Comparison of ENCODE assay signal across 22 cellular contexts in genomic region chrX:132858018-132858417, GRCh38.
DNase-seq lines count a peak whose midpoint lies in the region; ATAC-seq and TF ChIP-seq lines count a peak whose summit lies in the region.
"Had no signal": no experiment of that assay in that cellular context is flagged by ENCODE, and none has a peak within 500 bp of the region (broad histone marks: within the 10 kb centered on the region; RNA-seq: fewer than 3 reads in every experiment).

No MANE protein-coding gene starts in this region.

- H3K27ac ChIP-seq in A673 (ENCODE audit: low read depth, low read length, poor library complexity, severe bottlenecking) (no peak overlapping the region), DND-41 (ENCODE audit: low read length) (peak overlapping the region; percentile 61), adrenal gland (no peak overlapping the region)
- H3K27ac ChIP-seq: cardiac muscle cell, esophagus squamous epithelium had no signal

- no peaks in the 10 kb centered on the region for H4K20me1 ChIP-seq in DND-41 (ENCODE audit: insufficient read depth, low read length)

- peaks cover 8% of the 10 kb centered on the region for H3K36me3 Mint-ChIP-seq in activated T-helper 1 cell treated with anti-CD3 and anti-CD28 coated beads, Interleukin-12 subunit alpha, Interleukin-12 subunit beta, Interleukin-2, Interleukin-4 antibody, amounts not matched to agents 30 ng/mL and 10 ng/mL and 1 ng/mL, durations not matched to agents 14 hours and 24 hours and 36 hours (ENCODE audit: low read depth)
- H3K36me3 Mint-ChIP-seq: CD4-positive, CD25-positive, alpha-beta regulatory T cell had no signal

- DNase-seq in A673 (ENCODE audit: low spot score) = peak; percentile 54
- peak; percentile 5 for DNase-seq in DND-41
- no peak for DNase-seq in activated T-helper 1 cell treated with anti-CD3 and anti-CD28 coated beads, Interleukin-12 subunit alpha, Interleukin-12 subunit beta, Interleukin-2, Interleukin-4 antibody, amounts not matched to agents 30 ng/mL and 10 ng/mL and 1 ng/mL, durations not matched to agents 14 hours and 24 hours and 36 hours (ENCODE audit: low spot score)
- DNase-seq in fibroblast of mammary gland (ENCODE audit: low read depth) = peak; percentile 37
- no peak for DNase-seq in adrenal gland
- no peak for DNase-seq in RPMI8226
- no peak for DNase-seq in dedifferentiated amniotic fluid mesenchymal stem cell (ENCODE audit: extremely low spot score)
- DNase-seq: activated CD4-positive, CD25-positive, alpha-beta regulatory T cell; esophagus squamous epithelium; KBM-7; NCI-H1048; NCI-H2081; NCI-H446; NK-92 treated with Interleukin-12 subunit alpha and Interleukin-12 subunit beta, amount 100 ng/mL, for 24 hours; small intestine; T-helper 9 cell; trophoblast cell had no signal

- no peak for TF ChIP-seq POLR2A in adrenal gland (IDR thresholded peaks at IDR 0.05)

- POLR2A ChIA-PET in A673 (lab: Charles Lee; ENCODE audit: low non-redundant PET) = no interaction called here

- no peaks in the 10 kb centered on the region for H3K27me3 Mint-ChIP-seq in activated T-helper 1 cell treated with anti-CD3 and anti-CD28 coated beads, Interleukin-12 subunit alpha, Interleukin-12 subunit beta, Interleukin-2, Interleukin-4 antibody, amounts not matched to agents 30 ng/mL and 10 ng/mL and 1 ng/mL, durations not matched to agents 14 hours and 24 hours and 36 hours (ENCODE audit: insufficient read depth)
- H3K27me3 Mint-ChIP-seq: CD4-positive, CD25-positive, alpha-beta regulatory T cell; stimulated activated naive CD8-positive, alpha-beta T cell treated with anti-CD3 and anti-CD28 coated beads, Interleukin-15, Interleukin-2, amounts not matched to agents 100 ng/mL and 50 ng/mL, for 24 hours had no signal

- H3K79me2 ChIP-seq in DND-41 (ENCODE audit: insufficient read depth, low read length) = no peaks in the 10 kb centered on the region

- CTCF ChIA-PET in A673 (lab: Charles Lee) = no interaction called here

- H3K4me2 ChIP-seq in DND-41 (ENCODE audit: insufficient read depth, low read length) = peak overlapping the region; percentile 5; the same call in 1 of the 2 replicates

- TF ChIP-seq CTCF in A673 (conservative IDR thresholded peaks at IDR 0.05; ENCODE audit: low read depth, low read length) (no peak), DND-41 (IDR thresholded peaks at IDR 0.05; ENCODE audit: borderline replicate concordance, extremely low read depth, low read length, poor library complexity, severe bottlenecking) (no peak), fibroblast of mammary gland (conservative IDR thresholded peaks at IDR 0.05; ENCODE audit: control insufficient read depth, insufficient read depth, low read depth, low read length) (no peak), adrenal gland (IDR thresholded peaks at IDR 0.05) (no peak)

- no peak overlapping the region; the same call in 1 of the 2 replicates for H2AFZ ChIP-seq in DND-41 (ENCODE audit: low read depth, low read length)

- H3K4me3 Mint-ChIP-seq in activated T-helper 1 cell treated with anti-CD3 and anti-CD28 coated beads, Interleukin-12 subunit alpha, Interleukin-12 subunit beta, Interleukin-2, Interleukin-4 antibody, amounts not matched to agents 30 ng/mL and 10 ng/mL and 1 ng/mL, durations not matched to agents 14 hours and 24 hours and 36 hours = no peak overlapping the region
- H3K4me3 Mint-ChIP-seq: CD4-positive, CD25-positive, alpha-beta regulatory T cell; stimulated activated naive CD8-positive, alpha-beta T cell treated with anti-CD3 and anti-CD28 coated beads, Interleukin-15, Interleukin-2, amounts not matched to agents 100 ng/mL and 50 ng/mL, for 24 hours had no signal

- H3K4me3 ChIP-seq in A673 (ENCODE audit: low read depth, low read length, poor library complexity, severe bottlenecking) (no peak overlapping the region), DND-41 (ENCODE audit: low read depth in 1 of 2, low read length in 2 of 2) (no peak overlapping the region), fibroblast of mammary gland (ENCODE audit: control insufficient read depth, low read depth, low read length) (no peak overlapping the region), adrenal gland (no peak overlapping the region)
- H3K4me3 ChIP-seq: cardiac muscle cell, esophagus squamous epithelium had no signal

- peaks cover 13% of the 10 kb centered on the region for H3K9me3 Mint-ChIP-seq in activated T-helper 1 cell treated with anti-CD3 and anti-CD28 coated beads, Interleukin-12 subunit alpha, Interleukin-12 subunit beta, Interleukin-2, Interleukin-4 antibody, amounts not matched to agents 30 ng/mL and 10 ng/mL and 1 ng/mL, durations not matched to agents 14 hours and 24 hours and 36 hours
- H3K9me3 Mint-ChIP-seq: stimulated activated naive CD8-positive, alpha-beta T cell treated with anti-CD3 and anti-CD28 coated beads, Interleukin-15, Interleukin-2, amounts not matched to agents 100 ng/mL and 50 ng/mL, for 24 hours had no signal

- no peaks in the 10 kb centered on the region for H3K36me3 ChIP-seq in A673 (ENCODE audit: insufficient read depth, low read length, poor library complexity, severe bottlenecking)
- no peaks in the 10 kb centered on the region for H3K36me3 ChIP-seq in DND-41 (ENCODE audit: insufficient read depth, low read length)
- no peaks in the 10 kb centered on the region for H3K36me3 ChIP-seq in adrenal gland (replicated peaks in 1 of 2)
- H3K36me3 ChIP-seq: cardiac muscle cell, esophagus squamous epithelium had no signal

- H3K9me3 ChIP-seq in A673 (ENCODE audit: low read depth, low read length, poor library complexity, severe bottlenecking) (no peaks in the 10 kb centered on the region), DND-41 (ENCODE audit: insufficient read depth, low read length, severe bottlenecking) (no peaks in the 10 kb centered on the region), adrenal gland (replicated peaks in 1 of 3) (no peaks in the 10 kb centered on the region)
- H3K9me3 ChIP-seq: esophagus squamous epithelium had no signal

- intact Hi-C loops in A673 (cut with micrococcal nuclease; ENCODE audit: unreplicated experiment) = no loop called here
- intact Hi-C loops in activated T-helper 1 cell treated with anti-CD3 and anti-CD28 coated beads, Interleukin-12 subunit alpha, Interleukin-12 subunit beta, Interleukin-2, Interleukin-4 antibody, amounts not matched to agents 30 ng/mL and 10 ng/mL and 1 ng/mL, durations not matched to agents 14 hours and 24 hours and 36 hours (cut with micrococcal nuclease) = loop anchor here (5.0 kb wide), 2 partner anchors 101 to 121 kb away; no protein-coding TSS in a partner anchor
- intact Hi-C loops in adrenal gland (cut with DNase I) = no loop called here

- no TSS peak for BruUV-seq in A673 (replicated peaks; lab: Mats Ljungman, UMichigan)

- H3K27me3 ChIP-seq in A673 (replicated peaks; ENCODE audit: insufficient read depth, low read depth, low read length, poor library complexity) = no peaks in the 10 kb centered on the region
- H3K27me3 ChIP-seq in DND-41 (ENCODE audit: insufficient read depth, low read length, poor library complexity) = no peaks in the 10 kb centered on the region
- H3K27me3 ChIP-seq in adrenal gland = peaks cover 4% of the 10 kb centered on the region
- H3K27me3 ChIP-seq: cardiac muscle cell, esophagus squamous epithelium had no signal

- no peak overlapping the region for H3K9ac ChIP-seq in DND-41 (ENCODE audit: low read depth, low read length)

- no peaks in the 10 kb centered on the region for H3K4me1 ChIP-seq in A673 (ENCODE audit: insufficient read depth, low read length, poor library complexity, severe bottlenecking)
- H3K4me1 ChIP-seq in DND-41 (ENCODE audit: insufficient read depth, low read length) = peaks cover 23% of the 10 kb centered on the region
- no peaks in the 10 kb centered on the region for H3K4me1 ChIP-seq in adrenal gland (replicated peaks in 1 of 2)
- H3K4me1 ChIP-seq: esophagus squamous epithelium had no signal

- peak; percentile 91 for ATAC-seq in DND-41 (ENCODE audit: insufficient read depth, low read depth)
- ATAC-seq in HG02571 (IDR thresholded peaks at IDR 0.05; ENCODE audit: unreplicated experiment) = no peak
- ATAC-seq: SK-N-SH treated with all-trans-retinoic acid at 6 μM for 48 hours had no signal

- peak overlapping the region; percentile 13 for H3K27ac Mint-ChIP-seq in activated T-helper 1 cell treated with anti-CD3 and anti-CD28 coated beads, Interleukin-12 subunit alpha, Interleukin-12 subunit beta, Interleukin-2, Interleukin-4 antibody, amounts not matched to agents 30 ng/mL and 10 ng/mL and 1 ng/mL, durations not matched to agents 14 hours and 24 hours and 36 hours
- H3K27ac Mint-ChIP-seq: stimulated activated naive CD8-positive, alpha-beta T cell treated with anti-CD3 and anti-CD28 coated beads, Interleukin-15, Interleukin-2, amounts not matched to agents 100 ng/mL and 50 ng/mL, for 24 hours had no signal

- H3K4me1 Mint-ChIP-seq in activated T-helper 1 cell treated with anti-CD3 and anti-CD28 coated beads, Interleukin-12 subunit alpha, Interleukin-12 subunit beta, Interleukin-2, Interleukin-4 antibody, amounts not matched to agents 30 ng/mL and 10 ng/mL and 1 ng/mL, durations not matched to agents 14 hours and 24 hours and 36 hours (ENCODE audit: low read depth) = peaks cover 21% of the 10 kb centered on the region

Comparison
In these comparisons a context has a peak if more than half of its experiments do, and no peak if none do; other contexts are left out.
1. DNase-seq: peak in A673 (single experiment), DND-41 (single experiment) and fibroblast of mammary gland (single experiment); none in activated T-helper 1 cell treated with anti-CD3 and anti-CD28 coated beads, Interleukin-12 subunit alpha, Interleukin-12 subunit beta, Interleukin-2, Interleukin-4 antibody, amounts not matched to agents 30 ng/mL and 10 ng/mL and 1 ng/mL, durations not matched to agents 14 hours and 24 hours and 36 hours (single experiment), adrenal gland (0 of 7), RPMI8226 (single experiment) and dedifferentiated amniotic fluid mesenchymal stem cell (single experiment).